In the genomic region with DNA sequence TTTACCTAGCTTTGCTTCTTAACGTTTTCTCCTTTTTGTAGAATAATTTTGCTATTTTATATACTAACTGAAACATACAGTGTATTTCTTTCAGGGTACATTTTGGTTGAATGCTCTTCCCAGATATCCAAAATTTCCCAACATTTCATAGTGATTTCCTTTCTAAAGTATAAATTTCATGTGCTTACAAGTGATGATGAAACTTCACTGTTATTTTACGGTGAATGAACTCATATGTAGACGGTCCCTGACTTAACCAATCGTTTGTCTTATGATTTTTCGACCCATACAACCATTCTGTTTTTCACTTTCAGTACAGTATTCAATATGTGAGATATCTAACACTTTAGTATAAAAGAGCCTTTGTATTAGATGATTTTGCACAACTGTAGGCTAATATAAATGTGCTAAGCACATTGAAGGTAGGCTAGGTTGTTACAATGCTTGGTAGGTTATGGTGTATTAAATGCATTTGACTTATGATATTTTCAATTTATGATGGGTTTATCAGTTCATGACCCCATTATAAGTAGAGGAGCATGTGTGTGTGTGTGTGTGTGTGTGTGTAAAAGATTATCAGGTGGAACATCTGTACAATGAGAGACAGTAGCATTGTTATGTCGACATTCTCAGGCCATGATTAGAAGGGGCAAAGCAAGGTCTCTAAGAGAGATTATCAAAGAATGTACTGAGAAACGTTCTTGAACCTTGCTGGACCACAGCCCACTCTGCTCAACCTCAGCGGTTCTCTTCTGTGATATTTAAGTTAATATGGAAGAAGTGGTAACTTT, we compare ENCODE assay signal across 1 cellular context.
A peak's percentile ranks its signal among the peaks of the same experiment; 100 is the strongest.
TF ChIP-seq lines count a peak whose summit lies in the region.

No MANE protein-coding gene starts in this region.

TF ChIP-seq in IMR-90, 13 proteins besides CTCF, POLR2A, EP300 and RAD21:
- 0 out of 2 replicates have a peak, but pooled peaks have one; percentile 25 for TF ChIP-seq CEBPB (IDR thresholded peaks at IDR 0.05; ENCODE audit: low read depth, low read length)
- no peak for TF ChIP-seq SMC3 (IDR thresholded peaks at IDR 0.05; ENCODE audit: low read depth, low read length)
